Comparison of ENCODE assay signal across 24 cellular contexts in the genomic region with DNA sequence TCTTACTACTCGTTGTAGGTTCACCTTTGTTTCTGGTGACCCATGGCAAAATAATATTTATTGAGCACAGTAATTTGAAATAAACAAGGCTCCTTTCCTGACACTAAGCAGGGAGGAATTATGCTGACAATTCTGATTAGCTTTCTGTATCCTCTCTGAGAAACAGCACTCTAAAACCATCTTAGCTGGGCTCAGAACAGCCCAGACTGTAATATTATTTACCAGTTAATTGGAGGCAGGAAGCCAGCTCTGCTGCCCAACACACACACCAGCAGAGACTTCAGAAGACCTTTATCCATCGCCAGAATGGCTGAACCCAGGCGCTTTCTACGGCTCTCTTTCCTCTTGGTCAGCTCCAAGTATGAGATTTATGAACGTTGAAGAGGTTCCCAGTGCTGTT.
"Had no signal": no experiment of that assay in that cellular context is flagged by ENCODE, and none has a peak within 500 bp of the region (broad histone marks: within the 10 kb centered on the region; RNA-seq: fewer than 3 reads in every experiment).

No MANE protein-coding gene starts in this region.

- H3K9ac ChIP-seq: neural progenitor cell had no signal

- H3K4me3 Mint-ChIP-seq: mesothelial cell of epicardium; naive B cell; natural killer cell; nephron progenitor cell; neural progenitor cell; stimulated activated effector memory CD8-positive, alpha-beta T cell treated with anti-CD3 and anti-CD28 coated beads, Interleukin-12 subunit alpha, Interleukin-12 subunit beta, amount 100 ng/mL, for 72 hours; stimulated activated naive CD8-positive, alpha-beta T cell treated with anti-CD3 and anti-CD28 coated beads, Interleukin-15, Interleukin-2, amounts not matched to agents 100 ng/mL and 50 ng/mL, for 24 hours had no signal

- H3K4me3 ChIP-seq: hepatocyte, left ventricle myocardium inferior, lung, neural progenitor cell, ovary, right atrium auricular region, right lobe of liver, suprapubic skin, thoracic aorta, tibial artery, upper lobe of right lung had no signal

- H3K9me3 ChIP-seq: neutrophil, ovary, right lobe of liver, thoracic aorta, tibial artery, upper lobe of right lung had no signal

- H3K4me1 ChIP-seq: left ventricle myocardium inferior, neural progenitor cell, right atrium auricular region, right lobe of liver, suprapubic skin, tibial artery, upper lobe of right lung had no signal

- H3K4me1 Mint-ChIP-seq: mesothelial cell of epicardium; naive B cell; natural killer cell; nephron progenitor cell; neural progenitor cell; stimulated activated effector memory CD8-positive, alpha-beta T cell treated with anti-CD3 and anti-CD28 coated beads, Interleukin-12 subunit alpha, Interleukin-12 subunit beta, amount 100 ng/mL, for 72 hours had no signal

- H3K27ac ChIP-seq: hepatocyte, left ventricle myocardium inferior, neural progenitor cell, neutrophil, ovary, right atrium auricular region, right lobe of liver, suprapubic skin, thoracic aorta, tibial artery, upper lobe of right lung had no signal

- H2AFZ ChIP-seq: hepatocyte, neural progenitor cell had no signal

- H3K36me3 Mint-ChIP-seq: mesothelial cell of epicardium; neural progenitor cell; stimulated activated effector memory CD8-positive, alpha-beta T cell treated with anti-CD3 and anti-CD28 coated beads, Interleukin-12 subunit alpha, Interleukin-12 subunit beta, amount 100 ng/mL, for 72 hours had no signal

- ATAC-seq: natural killer cell; right lobe of liver; stimulated activated effector memory CD8-positive, alpha-beta T cell treated with anti-CD3 and anti-CD28 coated beads, Interleukin-12 subunit alpha, Interleukin-12 subunit beta, amount 100 ng/mL, for 72 hours; upper lobe of right lung had no signal

- H3K79me2 ChIP-seq: hepatocyte had no signal

- DNase-seq: islet precursor cell; left ventricle myocardium inferior; mesendoderm; naive B cell; natural killer cell; nephron progenitor cell; occipital lobe; ovary; right lobe of liver; stimulated activated CD4-positive, alpha-beta T cell treated with anti-CD3 and anti-CD28 coated beads, Interleukin-4, amount 100 ng/mL, for 24 hours; stimulated activated naive CD4-positive, alpha-beta T cell; tibial artery; upper lobe of right lung had no signal

- H3K36me3 ChIP-seq: left ventricle myocardium inferior, neural progenitor cell, neutrophil, ovary, right atrium auricular region, right lobe of liver, suprapubic skin, thoracic aorta, tibial artery, upper lobe of right lung had no signal

- H3K4me2 ChIP-seq: hepatocyte, neural progenitor cell had no signal

- H3K27me3 Mint-ChIP-seq: stimulated activated naive CD8-positive, alpha-beta T cell treated with anti-CD3 and anti-CD28 coated beads, Interleukin-15, Interleukin-2, amounts not matched to agents 100 ng/mL and 50 ng/mL, for 24 hours had no signal

- H3K27ac Mint-ChIP-seq: mesothelial cell of epicardium; naive B cell; natural killer cell; nephron progenitor cell; neural progenitor cell; progenitor cell of endocrine pancreas; stimulated activated effector memory CD8-positive, alpha-beta T cell treated with anti-CD3 and anti-CD28 coated beads, Interleukin-12 subunit alpha, Interleukin-12 subunit beta, amount 100 ng/mL, for 72 hours; stimulated activated naive CD8-positive, alpha-beta T cell treated with anti-CD3 and anti-CD28 coated beads, Interleukin-15, Interleukin-2, amounts not matched to agents 100 ng/mL and 50 ng/mL, for 24 hours had no signal

- H3K27me3 ChIP-seq: hepatocyte, neural progenitor cell, neutrophil, ovary, right atrium auricular region, right lobe of liver, suprapubic skin, tibial artery, upper lobe of right lung had no signal
